ENCODE assay signal across 8 cellular contexts in the genomic region with DNA sequence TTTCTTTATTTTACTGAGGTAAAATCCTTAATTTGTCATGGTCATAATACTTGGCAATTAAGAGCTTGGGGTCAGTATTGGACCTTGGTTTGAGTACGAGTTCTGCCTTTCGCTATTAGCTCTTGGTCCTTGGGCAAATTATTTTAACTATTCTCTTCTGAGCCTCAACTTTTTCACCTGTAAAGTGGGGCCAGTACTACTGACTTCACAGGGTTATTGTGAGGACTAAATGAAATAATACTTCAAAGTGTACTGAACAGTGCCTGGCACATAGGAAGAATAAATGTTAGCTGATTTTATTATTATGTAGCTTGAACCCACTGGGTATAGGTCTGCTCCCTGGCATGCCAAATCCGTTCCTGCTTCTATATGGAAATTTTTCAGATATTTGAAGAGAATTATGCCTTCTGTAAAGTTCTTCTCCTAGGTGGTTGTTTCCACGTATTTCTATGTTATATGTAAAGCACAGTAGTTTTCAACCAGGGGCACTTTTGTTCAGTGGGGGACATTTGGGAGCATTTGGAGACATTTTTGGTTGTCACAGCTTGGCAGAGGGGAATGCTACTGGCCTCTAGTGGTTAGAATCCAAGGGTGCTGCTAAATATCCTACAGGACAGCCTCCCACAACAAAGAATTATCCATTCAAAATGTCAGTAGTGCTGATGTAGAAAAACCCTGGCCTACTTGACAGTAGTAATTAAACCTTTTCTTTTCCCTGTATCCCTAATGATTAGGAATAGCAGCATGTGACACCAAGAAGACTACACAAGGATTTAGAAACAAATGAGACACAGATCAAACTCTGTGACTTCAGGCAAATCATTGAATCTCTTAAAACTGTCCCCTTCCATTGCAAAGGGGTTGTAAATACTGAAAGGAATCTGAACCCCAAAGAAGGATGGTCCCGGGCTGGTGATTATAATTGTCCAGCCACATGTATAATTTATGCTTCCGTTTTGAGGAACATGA.
DNase-seq lines count a peak whose midpoint lies in the region; ATAC-seq and TF ChIP-seq lines count a peak whose summit lies in the region.

No MANE protein-coding gene starts in this region.

- no peak for ATAC-seq in GM21825 (IDR thresholded peaks at IDR 0.05; ENCODE audit: unreplicated experiment)
- ATAC-seq in GM21447 (IDR thresholded peaks at IDR 0.05; ENCODE audit: unreplicated experiment), result no peak

- peak; percentile 76 for TF ChIP-seq CTCF in AG09319 (IDR thresholded peaks at IDR 0.05; ENCODE audit: low read depth, low read length)

- DNase-seq in AG09319 (ENCODE audit: extremely low read depth, low read depth) (no peak), GM03348 (ENCODE audit: low spot score) (peak; percentile 37), NCI-H345 treated with DMSO at 0.1 percent for 48 hours (lab: John Stamatoyannopoulos, UW; ENCODE audit: unreplicated experiment) (peak; percentile 31), cerebellar cortex (ENCODE audit: low spot score) (peak; percentile 69), midbrain (lab: John Stamatoyannopoulos, UW) (peak; percentile 43)
- DNase-seq in activated CD4-positive, CD25-positive, alpha-beta regulatory T cell (lab: John Stamatoyannopoulos, UW), result no peak

Comparison
In these comparisons a context has a peak if more than half of its experiments do, and no peak if none do; other contexts are left out.
1. DNase-seq: peak in GM03348 (single experiment), NCI-H345 treated with DMSO at 0.1 percent for 48 hours (single experiment), cerebellar cortex (single experiment) and midbrain (single experiment); none in AG09319 (single experiment) and activated CD4-positive, CD25-positive, alpha-beta regulatory T cell (0 of 4).